ENCODE assay signal across 1 cellular context in the genomic region with DNA sequence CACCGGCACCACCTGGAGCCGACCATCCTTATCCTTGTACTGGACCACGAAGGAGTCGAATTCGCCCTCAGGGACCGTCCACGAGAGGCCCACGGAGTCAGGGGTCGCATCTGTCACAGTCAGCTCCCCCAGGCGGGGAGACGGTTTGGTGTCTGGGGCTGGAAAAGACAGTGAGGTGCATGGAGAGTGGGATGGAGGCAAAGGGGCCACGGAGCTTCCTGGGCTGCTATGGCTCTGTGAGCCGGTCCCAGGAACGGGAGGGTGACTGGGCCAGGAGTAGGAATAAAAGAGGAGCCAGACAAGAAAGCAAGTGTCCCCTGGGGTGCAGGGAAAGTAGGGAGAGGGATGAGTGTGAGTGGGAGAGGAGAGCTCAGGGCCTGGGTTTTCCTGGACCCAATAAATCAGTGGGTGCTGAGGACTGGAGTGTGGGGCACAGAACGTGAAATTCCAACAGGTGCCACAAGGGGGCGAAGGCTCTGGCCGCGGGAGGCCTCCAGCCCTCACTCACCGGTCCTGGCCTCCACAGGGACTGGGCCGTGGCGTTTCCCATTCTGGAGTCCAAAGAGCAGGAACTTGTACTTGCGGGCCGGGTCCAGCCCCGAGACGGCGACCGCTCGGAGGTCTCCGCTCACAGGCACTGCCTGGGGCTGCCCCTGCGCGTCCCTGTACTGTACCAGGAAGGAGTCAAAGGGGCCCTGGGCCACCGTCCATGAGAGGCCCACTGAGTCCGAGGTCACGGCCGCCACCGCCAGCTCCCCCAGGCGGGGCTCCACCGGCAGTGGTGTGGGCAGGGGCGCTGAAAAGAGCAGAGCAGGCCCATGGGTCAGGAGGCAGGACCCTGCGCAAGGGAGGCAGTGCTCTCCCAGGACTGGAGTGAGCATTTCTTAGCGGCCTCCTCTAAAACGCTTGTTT.
TF ChIP-seq lines count a peak whose summit lies in the region.

No MANE protein-coding gene starts in this region.

TF ChIP-seq in HepG2, 621 proteins besides CTCF, POLR2A, EP300 and RAD21 (continued from another document and continues in another):
- TF ChIP-seq, protein P1, sequence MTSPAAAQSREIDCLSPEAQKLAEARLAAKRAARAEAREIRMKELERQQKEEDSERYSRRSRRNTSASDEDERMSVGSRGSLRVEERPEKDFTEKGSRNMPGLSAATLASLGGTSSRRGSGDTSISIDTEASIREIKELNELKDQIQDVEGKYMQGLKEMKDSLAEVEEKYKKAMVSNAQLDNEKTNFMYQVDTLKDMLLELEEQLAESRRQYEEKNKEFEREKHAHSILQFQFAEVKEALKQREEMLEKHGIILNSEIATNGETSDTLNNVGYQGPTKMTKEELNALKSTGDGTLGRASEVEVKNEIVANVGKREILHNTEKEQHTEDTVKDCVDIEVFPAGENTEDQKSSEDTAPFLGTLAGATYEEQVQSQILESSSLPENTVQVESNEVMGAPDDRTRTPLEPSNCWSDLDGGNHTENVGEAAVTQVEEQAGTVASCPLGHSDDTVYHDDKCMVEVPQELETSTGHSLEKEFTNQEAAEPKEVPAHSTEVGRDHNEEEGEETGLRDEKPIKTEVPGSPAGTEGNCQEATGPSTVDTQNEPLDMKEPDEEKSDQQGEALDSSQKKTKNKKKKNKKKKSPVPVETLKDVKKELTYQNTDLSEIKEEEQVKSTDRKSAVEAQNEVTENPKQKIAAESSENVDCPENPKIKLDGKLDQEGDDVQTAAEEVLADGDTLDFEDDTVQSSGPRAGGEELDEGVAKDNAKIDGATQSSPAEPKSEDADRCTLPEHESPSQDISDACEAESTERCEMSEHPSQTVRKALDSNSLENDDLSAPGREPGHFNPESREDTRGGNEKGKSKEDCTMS (CRISPR knock-in tag; conservative IDR thresholded peaks at IDR 0.05), result no peak
- TF ChIP-seq YEATS2 (CRISPR knock-in tag; IDR thresholded peaks at IDR 0.05; ENCODE audit: borderline replicate concordance) (no peak), ZNF790 (CRISPR knock-in tag; IDR thresholded peaks at IDR 0.05; ENCODE audit: borderline replicate concordance) (no peak), REXO4 (CRISPR knock-in tag; IDR thresholded peaks at IDR 0.05; ENCODE audit: borderline replicate concordance) (no peak), ZNF703 (CRISPR knock-in tag; IDR thresholded peaks at IDR 0.05; ENCODE audit: borderline replicate concordance) (no peak), ZNF572 (CRISPR knock-in tag; IDR thresholded peaks at IDR 0.05) (peak; percentile 71; the same call in 1 of the 2 replicates), REPIN1 (CRISPR knock-in tag; IDR thresholded peaks at IDR 0.05; ENCODE audit: borderline replicate concordance, low read depth) (peak; percentile 78; the same call in 1 of the 2 replicates), ZNF75D (CRISPR knock-in tag; IDR thresholded peaks at IDR 0.05; ENCODE audit: borderline replicate concordance) (no peak), NCOA2 (CRISPR knock-in tag; IDR thresholded peaks at IDR 0.05) (peak; percentile 48), GTF2F1 (IDR thresholded peaks at IDR 0.05; ENCODE audit: low read length) (no peak), MEIS2 (CRISPR knock-in tag; IDR thresholded peaks at IDR 0.05) (peak; percentile 79; the same call in 1 of the 2 replicates), RBFOX2 (IDR thresholded peaks at IDR 0.05; ENCODE audit: low read depth, low read length) (peak; percentile 91), NFRKB (IDR thresholded peaks at IDR 0.05) (no peak), TP53 (CRISPR knock-in tag; conservative IDR thresholded peaks at IDR 0.05) (peak; percentile 21; the same call in 1 of the 2 replicates), HHEX (CRISPR knock-in tag; IDR thresholded peaks at IDR 0.05) (no peak)
- TF ChIP-seq, protein P2, sequence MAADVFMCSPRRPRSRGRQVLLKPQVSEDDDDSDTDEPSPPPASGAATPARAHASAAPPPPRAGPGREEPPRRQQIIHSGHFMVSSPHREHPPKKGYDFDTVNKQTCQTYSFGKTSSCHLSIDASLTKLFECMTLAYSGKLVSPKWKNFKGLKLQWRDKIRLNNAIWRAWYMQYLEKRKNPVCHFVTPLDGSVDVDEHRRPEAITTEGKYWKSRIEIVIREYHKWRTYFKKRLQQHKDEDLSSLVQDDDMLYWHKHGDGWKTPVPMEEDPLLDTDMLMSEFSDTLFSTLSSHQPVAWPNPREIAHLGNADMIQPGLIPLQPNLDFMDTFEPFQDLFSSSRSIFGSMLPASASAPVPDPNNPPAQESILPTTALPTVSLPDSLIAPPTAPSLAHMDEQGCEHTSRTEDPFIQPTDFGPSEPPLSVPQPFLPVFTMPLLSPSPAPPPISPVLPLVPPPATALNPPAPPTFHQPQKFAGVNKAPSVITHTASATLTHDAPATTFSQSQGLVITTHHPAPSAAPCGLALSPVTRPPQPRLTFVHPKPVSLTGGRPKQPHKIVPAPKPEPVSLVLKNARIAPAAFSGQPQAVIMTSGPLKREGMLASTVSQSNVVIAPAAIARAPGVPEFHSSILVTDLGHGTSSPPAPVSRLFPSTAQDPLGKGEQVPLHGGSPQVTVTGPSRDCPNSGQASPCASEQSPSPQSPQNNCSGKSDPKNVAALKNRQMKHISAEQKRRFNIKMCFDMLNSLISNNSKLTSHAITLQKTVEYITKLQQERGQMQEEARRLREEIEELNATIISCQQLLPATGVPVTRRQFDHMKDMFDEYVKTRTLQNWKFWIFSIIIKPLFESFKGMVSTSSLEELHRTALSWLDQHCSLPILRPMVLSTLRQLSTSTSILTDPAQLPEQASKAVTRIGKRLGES (CRISPR knock-in tag; IDR thresholded peaks at IDR 0.05; ENCODE audit: borderline replicate concordance), result peak; percentile 46; the same call in 1 of the 2 replicates
- TF ChIP-seq, protein P3, sequence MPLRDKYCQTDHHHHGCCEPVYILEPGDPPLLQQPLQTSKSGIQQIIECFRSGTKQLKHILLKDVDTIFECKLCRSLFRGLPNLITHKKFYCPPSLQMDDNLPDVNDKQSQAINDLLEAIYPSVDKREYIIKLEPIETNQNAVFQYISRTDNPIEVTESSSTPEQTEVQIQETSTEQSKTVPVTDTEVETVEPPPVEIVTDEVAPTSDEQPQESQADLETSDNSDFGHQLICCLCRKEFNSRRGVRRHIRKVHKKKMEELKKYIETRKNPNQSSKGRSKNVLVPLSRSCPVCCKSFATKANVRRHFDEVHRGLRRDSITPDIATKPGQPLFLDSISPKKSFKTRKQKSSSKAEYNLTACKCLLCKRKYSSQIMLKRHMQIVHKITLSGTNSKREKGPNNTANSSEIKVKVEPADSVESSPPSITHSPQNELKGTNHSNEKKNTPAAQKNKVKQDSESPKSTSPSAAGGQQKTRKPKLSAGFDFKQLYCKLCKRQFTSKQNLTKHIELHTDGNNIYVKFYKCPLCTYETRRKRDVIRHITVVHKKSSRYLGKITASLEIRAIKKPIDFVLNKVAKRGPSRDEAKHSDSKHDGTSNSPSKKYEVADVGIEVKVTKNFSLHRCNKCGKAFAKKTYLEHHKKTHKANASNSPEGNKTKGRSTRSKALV (CRISPR knock-in tag; IDR thresholded peaks at IDR 0.05), result peak; percentile 91
- TF ChIP-seq, protein P4, sequence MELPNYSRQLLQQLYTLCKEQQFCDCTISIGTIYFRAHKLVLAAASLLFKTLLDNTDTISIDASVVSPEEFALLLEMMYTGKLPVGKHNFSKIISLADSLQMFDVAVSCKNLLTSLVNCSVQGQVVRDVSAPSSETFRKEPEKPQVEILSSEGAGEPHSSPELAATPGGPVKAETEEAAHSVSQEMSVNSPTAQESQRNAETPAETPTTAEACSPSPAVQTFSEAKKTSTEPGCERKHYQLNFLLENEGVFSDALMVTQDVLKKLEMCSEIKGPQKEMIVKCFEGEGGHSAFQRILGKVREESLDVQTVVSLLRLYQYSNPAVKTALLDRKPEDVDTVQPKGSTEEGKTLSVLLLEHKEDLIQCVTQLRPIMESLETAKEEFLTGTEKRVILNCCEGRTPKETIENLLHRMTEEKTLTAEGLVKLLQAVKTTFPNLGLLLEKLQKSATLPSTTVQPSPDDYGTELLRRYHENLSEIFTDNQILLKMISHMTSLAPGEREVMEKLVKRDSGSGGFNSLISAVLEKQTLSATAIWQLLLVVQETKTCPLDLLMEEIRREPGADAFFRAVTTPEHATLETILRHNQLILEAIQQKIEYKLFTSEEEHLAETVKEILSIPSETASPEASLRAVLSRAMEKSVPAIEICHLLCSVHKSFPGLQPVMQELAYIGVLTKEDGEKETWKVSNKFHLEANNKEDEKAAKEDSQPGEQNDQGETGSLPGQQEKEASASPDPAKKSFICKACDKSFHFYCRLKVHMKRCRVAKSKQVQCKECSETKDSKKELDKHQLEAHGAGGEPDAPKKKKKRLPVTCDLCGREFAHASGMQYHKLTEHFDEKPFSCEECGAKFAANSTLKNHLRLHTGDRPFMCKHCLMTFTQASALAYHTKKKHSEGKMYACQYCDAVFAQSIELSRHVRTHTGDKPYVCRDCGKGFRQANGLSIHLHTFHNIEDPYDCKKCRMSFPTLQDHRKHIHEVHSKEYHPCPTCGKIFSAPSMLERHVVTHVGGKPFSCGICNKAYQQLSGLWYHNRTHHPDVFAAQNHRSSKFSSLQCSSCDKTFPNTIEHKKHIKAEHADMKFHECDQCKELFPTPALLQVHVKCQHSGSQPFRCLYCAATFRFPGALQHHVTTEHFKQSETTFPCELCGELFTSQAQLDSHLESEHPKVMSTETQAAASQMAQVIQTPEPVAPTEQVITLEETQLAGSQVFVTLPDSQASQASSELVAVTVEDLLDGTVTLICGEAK (IDR thresholded peaks at IDR 0.05), result no peak
- TF ChIP-seq, protein P4 (CRISPR knock-in tag; IDR thresholded peaks at IDR 0.05), result peak; percentile 63
- TF ChIP-seq, protein P5, sequence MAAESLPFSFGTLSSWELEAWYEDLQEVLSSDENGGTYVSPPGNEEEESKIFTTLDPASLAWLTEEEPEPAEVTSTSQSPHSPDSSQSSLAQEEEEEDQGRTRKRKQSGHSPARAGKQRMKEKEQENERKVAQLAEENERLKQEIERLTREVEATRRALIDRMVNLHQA (CRISPR knock-in tag; IDR thresholded peaks at IDR 0.05), result no peak
- TF ChIP-seq, protein P6, sequence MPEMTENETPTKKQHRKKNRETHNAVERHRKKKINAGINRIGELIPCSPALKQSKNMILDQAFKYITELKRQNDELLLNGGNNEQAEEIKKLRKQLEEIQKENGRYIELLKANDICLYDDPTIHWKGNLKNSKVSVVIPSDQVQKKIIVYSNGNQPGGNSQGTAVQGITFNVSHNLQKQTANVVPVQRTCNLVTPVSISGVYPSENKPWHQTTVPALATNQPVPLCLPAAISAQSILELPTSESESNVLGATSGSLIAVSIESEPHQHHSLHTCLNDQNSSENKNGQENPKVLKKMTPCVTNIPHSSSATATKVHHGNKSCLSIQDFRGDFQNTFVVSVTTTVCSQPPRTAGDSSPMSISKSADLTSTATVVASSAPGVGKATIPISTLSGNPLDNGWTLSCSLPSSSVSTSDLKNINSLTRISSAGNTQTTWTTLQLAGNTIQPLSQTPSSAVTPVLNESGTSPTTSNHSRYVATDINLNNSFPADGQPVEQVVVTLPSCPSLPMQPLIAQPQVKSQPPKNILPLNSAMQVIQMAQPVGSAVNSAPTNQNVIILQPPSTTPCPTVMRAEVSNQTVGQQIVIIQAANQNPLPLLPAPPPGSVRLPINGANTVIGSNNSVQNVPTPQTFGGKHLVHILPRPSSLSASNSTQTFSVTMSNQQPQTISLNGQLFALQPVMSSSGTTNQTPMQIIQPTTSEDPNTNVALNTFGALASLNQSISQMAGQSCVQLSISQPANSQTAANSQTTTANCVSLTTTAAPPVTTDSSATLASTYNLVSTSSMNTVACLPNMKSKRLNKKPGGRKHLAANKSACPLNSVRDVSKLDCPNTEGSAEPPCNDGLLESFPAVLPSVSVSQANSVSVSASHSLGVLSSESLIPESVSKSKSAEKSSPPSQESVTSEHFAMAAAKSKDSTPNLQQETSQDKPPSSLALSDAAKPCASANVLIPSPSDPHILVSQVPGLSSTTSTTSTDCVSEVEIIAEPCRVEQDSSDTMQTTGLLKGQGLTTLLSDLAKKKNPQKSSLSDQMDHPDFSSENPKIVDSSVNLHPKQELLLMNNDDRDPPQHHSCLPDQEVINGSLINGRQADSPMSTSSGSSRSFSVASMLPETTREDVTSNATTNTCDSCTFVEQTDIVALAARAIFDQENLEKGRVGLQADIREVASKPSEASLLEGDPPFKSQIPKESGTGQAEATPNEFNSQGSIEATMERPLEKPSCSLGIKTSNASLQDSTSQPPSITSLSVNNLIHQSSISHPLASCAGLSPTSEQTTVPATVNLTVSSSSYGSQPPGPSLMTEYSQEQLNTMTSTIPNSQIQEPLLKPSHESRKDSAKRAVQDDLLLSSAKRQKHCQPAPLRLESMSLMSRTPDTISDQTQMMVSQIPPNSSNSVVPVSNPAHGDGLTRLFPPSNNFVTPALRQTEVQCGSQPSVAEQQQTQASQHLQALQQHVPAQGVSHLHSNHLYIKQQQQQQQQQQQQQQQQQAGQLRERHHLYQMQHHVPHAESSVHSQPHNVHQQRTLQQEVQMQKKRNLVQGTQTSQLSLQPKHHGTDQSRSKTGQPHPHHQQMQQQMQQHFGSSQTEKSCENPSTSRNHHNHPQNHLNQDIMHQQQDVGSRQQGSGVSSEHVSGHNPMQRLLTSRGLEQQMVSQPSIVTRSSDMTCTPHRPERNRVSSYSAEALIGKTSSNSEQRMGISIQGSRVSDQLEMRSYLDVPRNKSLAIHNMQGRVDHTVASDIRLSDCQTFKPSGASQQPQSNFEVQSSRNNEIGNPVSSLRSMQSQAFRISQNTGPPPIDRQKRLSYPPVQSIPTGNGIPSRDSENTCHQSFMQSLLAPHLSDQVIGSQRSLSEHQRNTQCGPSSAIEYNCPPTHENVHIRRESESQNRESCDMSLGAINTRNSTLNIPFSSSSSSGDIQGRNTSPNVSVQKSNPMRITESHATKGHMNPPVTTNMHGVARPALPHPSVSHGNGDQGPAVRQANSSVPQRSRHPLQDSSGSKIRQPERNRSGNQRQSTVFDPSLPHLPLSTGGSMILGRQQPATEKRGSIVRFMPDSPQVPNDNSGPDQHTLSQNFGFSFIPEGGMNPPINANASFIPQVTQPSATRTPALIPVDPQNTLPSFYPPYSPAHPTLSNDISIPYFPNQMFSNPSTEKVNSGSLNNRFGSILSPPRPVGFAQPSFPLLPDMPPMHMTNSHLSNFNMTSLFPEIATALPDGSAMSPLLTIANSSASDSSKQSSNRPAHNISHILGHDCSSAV (CRISPR knock-in tag; IDR thresholded peaks at IDR 0.05; ENCODE audit: borderline replicate concordance), result no peak
